ENCODE assay signal across 6 cellular contexts in the genomic region with DNA sequence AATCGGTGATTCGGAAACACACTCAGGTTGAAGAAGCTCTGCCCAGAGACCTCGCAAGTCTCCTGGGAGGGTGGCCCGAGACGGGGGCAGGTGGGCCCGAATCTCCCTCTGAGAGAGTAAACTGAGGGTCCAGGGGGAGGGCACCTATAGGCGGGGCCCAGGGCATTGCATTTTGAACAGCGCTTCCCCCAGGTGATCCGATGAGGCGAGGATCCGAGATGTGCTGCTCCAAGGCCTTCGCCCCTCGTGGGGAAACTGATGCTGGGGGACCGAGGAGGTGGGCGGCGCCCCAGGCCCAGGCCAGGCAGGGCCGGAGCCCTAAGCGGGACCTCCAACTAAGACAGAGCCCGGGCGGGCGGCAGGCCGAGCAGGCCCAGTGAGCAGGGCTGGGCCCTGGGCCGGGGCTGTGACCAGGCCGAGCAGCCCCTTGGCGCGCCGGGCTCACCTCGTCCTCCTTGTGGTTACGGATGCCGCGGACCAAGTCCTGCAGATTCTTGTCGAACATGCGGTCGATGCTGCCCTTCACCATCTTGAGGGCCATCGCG. TPM values are rescaled to one million over a fixed set of nuclear protein-coding genes. Genes with fewer than 3 reads are reported as not detected.
DNase-seq lines count a peak whose midpoint lies in the region; ATAC-seq and TF ChIP-seq lines count a peak whose summit lies in the region.

No MANE protein-coding gene starts in this region.

- WGBS in right lobe of liver (ENCODE audit: insufficient coverage, low coverage, low lambda C conversion rate, missing lambda C conversion rate) = 0% methylated on average over 2 of the region's 36 CpGs

- H3K27me3 ChIP-seq in BJ (ENCODE audit: control insufficient read depth, insufficient read depth, low read length) (no peaks in the 10 kb centered on the region), right lobe of liver (no peaks in the 10 kb centered on the region)

- ATAC-seq in HG02623 (IDR thresholded peaks at IDR 0.05; ENCODE audit: unreplicated experiment) (peak; percentile 6), right lobe of liver (no peak), GM19328 (IDR thresholded peaks at IDR 0.05; ENCODE audit: unreplicated experiment) (no peak)

- no peaks in the 10 kb centered on the region for H3K9me3 Mint-ChIP-seq in activated T-helper 1 cell treated with anti-CD3 and anti-CD28 coated beads, Interleukin-12 subunit alpha, Interleukin-12 subunit beta, Interleukin-2, Interleukin-4 antibody, amounts not matched to agents 30 ng/mL and 10 ng/mL and 1 ng/mL, durations not matched to agents 14 hours and 24 hours and 36 hours

- intact Hi-C loops in activated T-helper 1 cell treated with anti-CD3 and anti-CD28 coated beads, Interleukin-12 subunit alpha, Interleukin-12 subunit beta, Interleukin-2, Interleukin-4 antibody, amounts not matched to agents 30 ng/mL and 10 ng/mL and 1 ng/mL, durations not matched to agents 14 hours and 24 hours and 36 hours (cut with micrococcal nuclease) = loop anchor here (1.0 to 10.0 kb wide), 13 partner anchors 12 to 634 kb away; partner anchors contain the start of genes ADAT3, BTBD2, DOT1L and IZUMO4
- intact Hi-C loops in right lobe of liver (cut with DNase I) = loop anchor here in 1 of 2 donors (10.0 kb wide), 1 partner anchor 244 kb away; no protein-coding TSS in a partner anchor

- peaks cover 37% of the 10 kb centered on the region for H3K4me1 Mint-ChIP-seq in activated T-helper 1 cell treated with anti-CD3 and anti-CD28 coated beads, Interleukin-12 subunit alpha, Interleukin-12 subunit beta, Interleukin-2, Interleukin-4 antibody, amounts not matched to agents 30 ng/mL and 10 ng/mL and 1 ng/mL, durations not matched to agents 14 hours and 24 hours and 36 hours (ENCODE audit: low read depth)

- peak overlapping the region; percentile 32 to 80 (median 46) for H3K27ac ChIP-seq in right lobe of liver

- CTCF ChIA-PET in BJ (lab: Yijun Ruan, JAX) = no interaction called here

- TF ChIP-seq CTCF in BJ (IDR thresholded peaks at IDR 0.05; ENCODE audit: insufficient read depth, low read depth, low read length) (no peak), right lobe of liver (IDR thresholded peaks at IDR 0.05) (no peak)

- H3K4me3 Mint-ChIP-seq in activated T-helper 1 cell treated with anti-CD3 and anti-CD28 coated beads, Interleukin-12 subunit alpha, Interleukin-12 subunit beta, Interleukin-2, Interleukin-4 antibody, amounts not matched to agents 30 ng/mL and 10 ng/mL and 1 ng/mL, durations not matched to agents 14 hours and 24 hours and 36 hours = peak overlapping the region; percentile 78

- H3K4me3 ChIP-seq in BJ (ENCODE audit: low read depth, low read length) (peak overlapping the region; percentile 99), right lobe of liver (peak overlapping the region; percentile 58 to 98 (median 92))

- no peak for TF ChIP-seq POLR2A in right lobe of liver (IDR thresholded peaks at IDR 0.05)

- no peaks in the 10 kb centered on the region for H3K9me3 ChIP-seq in right lobe of liver

- H3K36me3 ChIP-seq in BJ (ENCODE audit: control insufficient read depth, insufficient read depth, low read length) (peaks cover 3% of the 10 kb centered on the region; the same call in 1 of the 2 replicates), right lobe of liver (no peaks in the 10 kb centered on the region)

- H3K27ac Mint-ChIP-seq in activated T-helper 1 cell treated with anti-CD3 and anti-CD28 coated beads, Interleukin-12 subunit alpha, Interleukin-12 subunit beta, Interleukin-2, Interleukin-4 antibody, amounts not matched to agents 30 ng/mL and 10 ng/mL and 1 ng/mL, durations not matched to agents 14 hours and 24 hours and 36 hours = no peak overlapping the region

- H3K4me1 ChIP-seq in right lobe of liver = peaks cover 0 to 35% (median 17%) of the 10 kb centered on the region in 4 donors

- POLR2A ChIA-PET in BJ (lab: Charles Lee) = interaction anchor here (0.7 kb wide), 1 partner anchor 15 kb away, joined by 4 read pairs; no protein-coding TSS in a partner anchor

- peaks cover 1% of the 10 kb centered on the region for H3K27me3 Mint-ChIP-seq in activated T-helper 1 cell treated with anti-CD3 and anti-CD28 coated beads, Interleukin-12 subunit alpha, Interleukin-12 subunit beta, Interleukin-2, Interleukin-4 antibody, amounts not matched to agents 30 ng/mL and 10 ng/mL and 1 ng/mL, durations not matched to agents 14 hours and 24 hours and 36 hours (ENCODE audit: insufficient read depth)

- no peak for DNase-seq in BJ (ENCODE audit: low read depth)
- DNase-seq in activated T-helper 1 cell treated with anti-CD3 and anti-CD28 coated beads, Interleukin-12 subunit alpha, Interleukin-12 subunit beta, Interleukin-2, Interleukin-4 antibody, amounts not matched to agents 30 ng/mL and 10 ng/mL and 1 ng/mL, durations not matched to agents 14 hours and 24 hours and 36 hours (ENCODE audit: low spot score) = peak; percentile 19
- peak in 1 of 3 donors; percentile 72 for DNase-seq in right lobe of liver
- no peak for DNase-seq in H4 (ENCODE audit: low spot score)

- peaks cover 4% of the 10 kb centered on the region for H3K36me3 Mint-ChIP-seq in activated T-helper 1 cell treated with anti-CD3 and anti-CD28 coated beads, Interleukin-12 subunit alpha, Interleukin-12 subunit beta, Interleukin-2, Interleukin-4 antibody, amounts not matched to agents 30 ng/mL and 10 ng/mL and 1 ng/mL, durations not matched to agents 14 hours and 24 hours and 36 hours (ENCODE audit: low read depth)

RNA-seq across cellular contexts. Expression of gene AP3D1, which starts 0.5 kb away (rescaled TPM):
- 65.9 and 122 TPM in 2 replicates for polyA plus RNA-seq in BJ (2011; rRNA removed)
- 119 and 121 TPM in 2 replicates for polyA minus RNA-seq in BJ (2011; rRNA and poly(A)+ RNA removed)
- 120 and 124 TPM in 2 replicates for total RNA-seq in activated T-helper 1 cell treated with anti-CD3 and anti-CD28 coated beads, Interleukin-12 subunit alpha, Interleukin-12 subunit beta, Interleukin-2, Interleukin-4 antibody, amounts not matched to agents 30 ng/mL and 10 ng/mL and 1 ng/mL, durations not matched to agents 14 hours and 24 hours and 36 hours
- 10 to 100 TPM; 55.5 to 99.0 (median 65.5) TPM for total RNA-seq in right lobe of liver
- 51.0 and 60.4 TPM in 2 replicates for total RNA-seq in H4 (2014; rRNA removed; shearing (Covaris generic))

RNA-seq across cellular contexts. Expression of gene DOT1L, which starts 12.9 kb away (rescaled TPM):
- polyA plus RNA-seq in BJ (2011; rRNA removed) = 3.3 and 4.2 TPM in 2 replicates
- polyA minus RNA-seq in BJ (2011; rRNA and poly(A)+ RNA removed) = 16.6 and 22.8 TPM in 2 replicates
- total RNA-seq in activated T-helper 1 cell treated with anti-CD3 and anti-CD28 coated beads, Interleukin-12 subunit alpha, Interleukin-12 subunit beta, Interleukin-2, Interleukin-4 antibody, amounts not matched to agents 30 ng/mL and 10 ng/mL and 1 ng/mL, durations not matched to agents 14 hours and 24 hours and 36 hours = 119 and 128 TPM in 2 replicates
- 10 to 100 TPM; 10.3 to 23.5 (median 14.9) TPM for total RNA-seq in right lobe of liver
- 1.5 and 6.8 TPM in 2 replicates for total RNA-seq in H4 (2014; rRNA removed; shearing (Covaris generic))

RNA-seq across cellular contexts. Expression of gene IZUMO4, which starts 54.2 kb away (rescaled TPM):
- 0.76 and 1.3 TPM in 2 replicates for polyA plus RNA-seq in BJ (2011; rRNA removed)
- polyA minus RNA-seq in BJ (2011; rRNA and poly(A)+ RNA removed) = 0.24 TPM in 1 of 2 replicates, not detected in the other
- 6.7 and 7.1 TPM in 2 replicates for total RNA-seq in activated T-helper 1 cell treated with anti-CD3 and anti-CD28 coated beads, Interleukin-12 subunit alpha, Interleukin-12 subunit beta, Interleukin-2, Interleukin-4 antibody, amounts not matched to agents 30 ng/mL and 10 ng/mL and 1 ng/mL, durations not matched to agents 14 hours and 24 hours and 36 hours
- total RNA-seq in right lobe of liver = 1 to 10 TPM in 5 of 6 experiments, not detected in 1; 1.2 to 6.9 (median 4.2) TPM
- 1.3 and 4.2 TPM in 2 replicates for total RNA-seq in H4 (2014; rRNA removed; shearing (Covaris generic))

RNA-seq across cellular contexts. Expression of gene MOB3A, which starts 54.7 kb away (rescaled TPM):
- 34.5 and 50.5 TPM in 2 replicates for polyA plus RNA-seq in BJ (2011; rRNA removed)
- polyA minus RNA-seq in BJ (2011; rRNA and poly(A)+ RNA removed) = 56.1 and 73.3 TPM in 2 replicates
- 161 and 167 TPM in 2 replicates for total RNA-seq in activated T-helper 1 cell treated with anti-CD3 and anti-CD28 coated beads, Interleukin-12 subunit alpha, Interleukin-12 subunit beta, Interleukin-2, Interleukin-4 antibody, amounts not matched to agents 30 ng/mL and 10 ng/mL and 1 ng/mL, durations not matched to agents 14 hours and 24 hours and 36 hours
- 10 to 100 TPM in 4 of 6 experiments, 1 to 10 TPM in 2; 8.3 to 13.8 (median 10.8) TPM for total RNA-seq in right lobe of liver
- 3.8 and 9.0 TPM in 2 replicates for total RNA-seq in H4 (2014; rRNA removed; shearing (Covaris generic))
